8 cellular contexts compared by ENCODE assay signal in genomic region chr6:149190228-149190831, GRCh38.
A peak's percentile ranks its signal among the peaks of the same experiment; 100 is the strongest.
DNase-seq lines count a peak whose midpoint lies in the region; ATAC-seq and TF ChIP-seq lines count a peak whose summit lies in the region.

No MANE protein-coding gene starts in this region.

- H3K4me3 ChIP-seq in GM12865 (ENCODE audit: low read depth, low read length) (no peak overlapping the region), LNCaP clone FGC (ENCODE audit: low read depth, low read length) (no peak overlapping the region), left ventricle myocardium inferior (no peak overlapping the region)

- H3K9me3 ChIP-seq in left ventricle myocardium inferior (replicated peaks): peaks cover 24% of the 10 kb centered on the region

- no peak overlapping the region for H3K27ac ChIP-seq in left ventricle myocardium inferior (replicated peaks)

- TF ChIP-seq CTCF in GM12865 (IDR thresholded peaks at IDR 0.05; ENCODE audit: insufficient read depth, low read depth, low read length, missing control alignments) (peak; percentile 54), LNCaP clone FGC (IDR thresholded peaks at IDR 0.05; ENCODE audit: control insufficient read depth, extremely low read depth, insufficient read depth) (peak; percentile 36), left ventricle myocardium inferior (IDR thresholded peaks at IDR 0.05; ENCODE audit: borderline replicate concordance) (no peak)

- intact Hi-C loops in left ventricle myocardium inferior (cut with micrococcal nuclease): no loop called here

- H3K4me1 ChIP-seq in left ventricle myocardium inferior: peaks cover 6% of the 10 kb centered on the region

- H3K36me3 ChIP-seq in left ventricle myocardium inferior: no peaks in the 10 kb centered on the region

- DNase-seq in GM12865 (ENCODE audit: low read depth): peak; percentile 75
- peak; percentile 72 for DNase-seq in LNCaP clone FGC (ENCODE audit: low read depth)
- DNase-seq in activated CD8-positive, alpha-beta memory T cell treated with anti-CD3 and anti-CD28 coated beads for 24 hours: peak; percentile 78
- DNase-seq in left ventricle myocardium inferior: peak; percentile 20
- peak in 4 of 6 experiments; percentile 12 to 17 (median 14) for DNase-seq in stimulated activated naive CD4-positive, alpha-beta T cell (lab: John Stamatoyannopoulos, UW)
- no peak for DNase-seq in epidermal melanocyte (ENCODE audit: insufficient read length, low spot score)
- no peak for DNase-seq in iPS-NIHi11 (ENCODE audit: low spot score)

- ATAC-seq in HG02840 (IDR thresholded peaks at IDR 0.05; ENCODE audit: low FRiP score, unreplicated experiment): no peak

- peaks cover 24% of the 10 kb centered on the region for H3K27me3 ChIP-seq in left ventricle myocardium inferior (ENCODE audit: low read depth)

Comparison
In these comparisons a context has a peak if more than half of its experiments do, and no peak if none do; other contexts are left out.
1. DNase-seq: peak in GM12865 (single experiment), LNCaP clone FGC (single experiment), activated CD8-positive, alpha-beta memory T cell treated with anti-CD3 and anti-CD28 coated beads for 24 hours (single experiment), left ventricle myocardium inferior (single experiment) and stimulated activated naive CD4-positive, alpha-beta T cell (4 of 6); none in epidermal melanocyte (single experiment) and iPS-NIHi11 (single experiment).